Comparison of ENCODE assay signal across 8 cellular contexts in genomic region chr7:128322040-128322643, GRCh38. TPM values are rescaled to one million over a fixed set of nuclear protein-coding genes. Genes with fewer than 3 reads are reported as not detected.
A peak's percentile ranks its signal among the peaks of the same experiment; 100 is the strongest.
DNase-seq lines count a peak whose midpoint lies in the region; ATAC-seq and TF ChIP-seq lines count a peak whose summit lies in the region.

No MANE protein-coding gene starts in this region.

- H3K27me3 Mint-ChIP-seq in nephron (ENCODE audit: low read depth): no peaks in the 10 kb centered on the region

- no peak for ATAC-seq in GM21528 (IDR thresholded peaks at IDR 0.05; ENCODE audit: low FRiP score, unreplicated experiment)
- no peak for ATAC-seq in HG03175 (IDR thresholded peaks at IDR 0.05; ENCODE audit: unreplicated experiment)

- no peak overlapping the region for H3K4me3 ChIP-seq in epithelial cell of esophagus (ENCODE audit: low read length)

- TF ChIP-seq CTCF in epithelial cell of esophagus (IDR thresholded peaks at IDR 0.05; ENCODE audit: insufficient read depth, low read depth, low read length, missing control alignments) (peak; percentile 72), nephron (IDR thresholded peaks at IDR 0.05; ENCODE audit: unreplicated experiment in 3 of 3) (peak; percentile 26 to 41 (median 35))

- no peak overlapping the region for H3K4me3 Mint-ChIP-seq in nephron

- H3K4me1 Mint-ChIP-seq in nephron: no peaks in the 10 kb centered on the region

- no peak overlapping the region for H3K27ac Mint-ChIP-seq in nephron

- H3K9me3 Mint-ChIP-seq in nephron: no peaks in the 10 kb centered on the region

- DNase-seq in COLO829 (ENCODE audit: low spot score): peak; percentile 70
- peak; percentile 53 for DNase-seq in H4 (ENCODE audit: low spot score)
- DNase-seq in RKO (ENCODE audit: low spot score): peak; percentile 77
- peak; percentile 64 for DNase-seq in epithelial cell of esophagus (ENCODE audit: low read depth)
- DNase-seq in NCI-H1436 treated with DMSO at 0.1 percent for 48 hours (lab: John Stamatoyannopoulos, UW): no peak

- peaks cover 79% of the 10 kb centered on the region for H3K36me3 Mint-ChIP-seq in nephron (ENCODE audit: low read depth)

RNA-seq across cellular contexts. Expression of gene RBM28, which starts 21.6 kb away (rescaled TPM):
- total RNA-seq in H4 (2014; rRNA removed; shearing (Covaris generic)): 11.3 and 20.1 TPM in 2 replicates

RNA-seq across cellular contexts. Expression of gene PRRT4, which starts 39.3 kb away (rescaled TPM):
- total RNA-seq in H4 (2014; rRNA removed; shearing (Covaris generic)): 0.21 TPM in 1 of 2 replicates, not detected in the other
